Comparison of ENCODE assay signal across 14 cellular contexts in the genomic region with DNA sequence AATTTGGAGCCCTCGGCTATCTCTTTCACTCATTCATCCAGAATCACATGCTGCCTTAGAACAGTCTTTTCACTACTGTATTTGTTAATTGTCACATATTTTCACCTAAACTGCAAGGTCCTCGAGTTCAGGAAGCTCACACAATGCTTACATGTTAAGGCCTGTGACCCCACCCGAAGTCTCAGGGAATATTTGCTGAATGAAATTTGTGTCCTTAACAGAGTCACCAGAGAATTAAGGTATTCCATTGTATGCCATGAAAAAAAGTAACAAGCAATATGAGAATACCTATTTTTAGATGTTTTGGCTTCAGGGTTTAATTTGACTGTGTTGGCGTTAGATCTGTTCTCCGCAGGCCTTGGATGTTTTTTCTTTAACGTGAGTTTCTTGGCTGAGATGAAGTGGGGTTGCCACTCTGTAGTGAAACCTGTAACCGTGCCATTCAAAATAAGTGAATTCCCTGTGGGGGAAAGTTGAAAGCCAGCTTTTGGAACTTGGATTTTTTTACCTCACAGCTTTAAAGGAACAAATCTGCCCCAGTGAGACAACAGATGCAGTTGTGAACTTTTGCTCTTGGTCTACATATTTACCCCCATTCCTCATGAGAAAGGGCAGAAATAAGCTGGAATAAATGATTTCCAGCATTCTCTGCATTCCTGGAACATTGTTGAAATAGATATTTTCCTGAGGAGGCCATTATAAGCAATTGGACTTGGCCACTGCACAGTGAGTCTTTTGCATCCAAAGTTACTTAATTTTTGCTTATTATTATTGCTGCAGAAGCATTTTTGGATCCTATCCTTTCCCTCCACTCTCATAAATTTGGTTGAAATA. TPM values are rescaled to one million over a fixed set of nuclear protein-coding genes. Genes with fewer than 3 reads are reported as not detected.
A peak's percentile ranks its signal among the peaks of the same experiment; 100 is the strongest.
DNase-seq lines count a peak whose midpoint lies in the region; ATAC-seq, FAIRE-seq and TF ChIP-seq lines count a peak whose summit lies in the region.
"Had no signal": no experiment of that assay in that cellular context is flagged by ENCODE, and none has a peak within 500 bp of the region (broad histone marks: within the 10 kb centered on the region; RNA-seq: fewer than 3 reads in every experiment).

No MANE protein-coding gene starts in this region.

- TF ChIP-seq RAD21 in A549 (conservative IDR thresholded peaks at IDR 0.05 in 1 of 2, IDR thresholded peaks at IDR 0.05 in 1 of 2), result no peak

- TF ChIP-seq POLR2A in A549 (IDR thresholded peaks at IDR 0.05; ENCODE audit: low read length) (no peak), endothelial cell of umbilical vein (IDR thresholded peaks at IDR 0.05; ENCODE audit: low read depth, low read length) (no peak)

- H3K9ac ChIP-seq in endothelial cell of umbilical vein (replicated peaks; ENCODE audit: extremely low read depth, insufficient read depth, low read length), result no peak overlapping the region

- dilution Hi-C loops in endothelial cell of umbilical vein (cut with MboI; ENCODE audit: extremely low pct_ligation_motif_present, low sequenced_read_pairs), result no loop called here

- H3K4me1 ChIP-seq in A549 (peaks cover 17% of the 10 kb centered on the region; the same call in 1 of the 3 replicates), endothelial cell of umbilical vein (ENCODE audit: control insufficient read depth, extremely low read depth, insufficient read depth, low read length) (peaks cover 3% of the 10 kb centered on the region)

- POLR2A ChIA-PET in A549 (lab: Yijun Ruan, JAX), result no interaction called here
- POLR2A ChIA-PET in endothelial cell of umbilical vein (lab: Charles Lee), result no interaction called here

- CTCF ChIA-PET in A549 (lab: Yijun Ruan, JAX), result interaction anchor here (0.6 to 10.9 kb wide), 4 partner anchors 13 to 454 kb away, joined by 4 to 284 read pairs (median 4); no protein-coding TSS in a partner anchor
- CTCF ChIA-PET in endothelial cell of umbilical vein (lab: Charles Lee), result interaction anchor here (1.1 to 11.8 kb wide), 2 partner anchors 455 to 493 kb away, joined by 4 to 707 read pairs; no protein-coding TSS in a partner anchor

- H2AFZ ChIP-seq in endothelial cell of umbilical vein (ENCODE audit: low read depth, low read length), result peak overlapping the region; percentile 38

- H3K27ac ChIP-seq in A549 (peak overlapping the region in 1 of 2 experiments; percentile 48; a peak in 3 of 6 replicates), endothelial cell of umbilical vein (ENCODE audit: insufficient read depth, low read depth, low read length) (no peak overlapping the region)

- H3K9me3 ChIP-seq in A549 (no peaks in the 10 kb centered on the region), endothelial cell of umbilical vein (replicated peaks; ENCODE audit: control insufficient read depth, insufficient read depth, low read length) (no peaks in the 10 kb centered on the region)

- TF ChIP-seq EP300 in A549 (IDR thresholded peaks at IDR 0.05), result no peak

- H3K36me3 Mint-ChIP-seq in nephron (ENCODE audit: low read depth), result no peaks in the 10 kb centered on the region
- H3K36me3 Mint-ChIP-seq: activated CD8-positive, alpha-beta memory T cell treated with anti-CD3 and anti-CD28 coated beads, Interleukin-2, amount 10 ng/mL, durations not matched to agents 7 days and 5 days; activated naive CD8-positive, alpha-beta T cell had no signal

- peaks cover 11% of the 10 kb centered on the region for H3K27me3 Mint-ChIP-seq in nephron (ENCODE audit: low read depth)

- no peak overlapping the region for H3K4me3 ChIP-seq in A549
- no peak overlapping the region for H3K4me3 ChIP-seq in endothelial cell of umbilical vein (replicated peaks in 1 of 3; ENCODE audit: insufficient read depth in 1 of 3, low read depth in 1 of 3, low read length in 3 of 3)

- no peak for TF ChIP-seq CTCF in A549 (IDR thresholded peaks at IDR 0.05)
- no peak for TF ChIP-seq CTCF in endothelial cell of umbilical vein (IDR thresholded peaks at IDR 0.05; ENCODE audit: extremely low read depth in 1 of 2, insufficient read depth in 1 of 2, low read depth in 1 of 2, low read length in 2 of 2)
- TF ChIP-seq CTCF in nephron (IDR thresholded peaks at IDR 0.05; ENCODE audit: unreplicated experiment in 3 of 3), result no peak

- intact Hi-C loops in endothelial cell of umbilical vein (cut with micrococcal nuclease), result no loop called here

- H3K27me3 ChIP-seq in endothelial cell of umbilical vein (ENCODE audit: control insufficient read depth in 2 of 2, insufficient read depth in 2 of 2, low read length in 2 of 2), result peaks cover 3 to 4% of the 10 kb centered on the region in 2 experiments

- H3K79me2 ChIP-seq in endothelial cell of umbilical vein (ENCODE audit: control insufficient read depth, insufficient read depth, low read length), result no peaks in the 10 kb centered on the region

- H3K4me1 Mint-ChIP-seq in nephron, result peaks cover 26% of the 10 kb centered on the region
- H3K4me1 Mint-ChIP-seq: B cell had no signal

- no peak for ATAC-seq in A549
- no peak for ATAC-seq in stimulated activated naive CD8-positive, alpha-beta T cell treated with anti-CD3 and anti-CD28 coated beads, Interleukin-15, Interleukin-2, amounts not matched to agents 100 U/mL and 50 U/mL, for 24 hours
- no peak for ATAC-seq in GM18511 (IDR thresholded peaks at IDR 0.05; ENCODE audit: unreplicated experiment)
- ATAC-seq: activated CD8-positive, alpha-beta memory T cell treated with anti-CD3 and anti-CD28 coated beads, Interleukin-2, amount 10 ng/mL, durations not matched to agents 7 days and 5 days had no signal

- H3K9me1 ChIP-seq in endothelial cell of umbilical vein (replicated peaks; ENCODE audit: control insufficient read depth, extremely low read depth, insufficient read depth, low read length), result no peaks in the 10 kb centered on the region

- H3K4me2 ChIP-seq in A549, result 0 out of 3 replicates have a peak overlapping the region, but pooled peaks have one; percentile 5
- H3K4me2 ChIP-seq in endothelial cell of umbilical vein (ENCODE audit: insufficient read depth, low read length), result no peak overlapping the region

- no peak overlapping the region for H3K4me3 Mint-ChIP-seq in nephron
- H3K4me3 Mint-ChIP-seq: activated CD8-positive, alpha-beta memory T cell treated with anti-CD3 and anti-CD28 coated beads, Interleukin-2, amount 10 ng/mL, durations not matched to agents 7 days and 5 days; activated naive CD8-positive, alpha-beta T cell; B cell had no signal

- no peaks in the 10 kb centered on the region for H4K20me1 ChIP-seq in endothelial cell of umbilical vein (replicated peaks; ENCODE audit: control insufficient read depth, extremely low read depth, insufficient read depth, low read length)

- FAIRE-seq in A549 (lab: Jason Lieb, UNC), result no peak
- peak; percentile 37 for FAIRE-seq in endothelial cell of umbilical vein (lab: Jason Lieb, UNC)
- FAIRE-seq: urothelium cell line had no signal

- no TSS peak for BruUV-seq in endothelial cell of umbilical vein (replicated peaks; lab: Mats Ljungman, UMichigan)

- WGBS in A549 (ENCODE audit: missing lambda C conversion rate), result 68% methylated on average over 7 of the region's 7 CpGs

- H3K27ac Mint-ChIP-seq in nephron, result peak overlapping the region; percentile 4 to 65 (median 61)
- H3K27ac Mint-ChIP-seq: activated CD8-positive, alpha-beta memory T cell treated with anti-CD3 and anti-CD28 coated beads, Interleukin-2, amount 10 ng/mL, durations not matched to agents 7 days and 5 days; activated naive CD8-positive, alpha-beta T cell; B cell had no signal

- H3K36me3 ChIP-seq in endothelial cell of umbilical vein (ENCODE audit: control insufficient read depth in 2 of 2, extremely low read depth in 1 of 2, insufficient read depth in 2 of 2, low read length in 2 of 2), result no peaks in the 10 kb centered on the region

- DNase-seq in A549 (ENCODE audit: low read depth in 1 of 2, low spot score in 1 of 2) (no peak), LHCN-M2 (ENCODE audit: low read depth) (peak; percentile 75), endothelial cell of umbilical vein (ENCODE audit: low read depth, low spot score) (peak; percentile 48), midbrain (lab: John Stamatoyannopoulos, UW) (no peak)
- DNase-seq in stimulated activated naive CD8-positive, alpha-beta T cell treated with anti-CD3 and anti-CD28 coated beads, Interleukin-15, Interleukin-2, amounts not matched to agents 100 U/mL and 50 U/mL, for 24 hours, result no peak
- DNase-seq in activated CD4-positive, alpha-beta T cell treated with anti-CD3 and anti-CD28 coated beads, Interleukin-2, amount 50 U/mL, for 1 hour, result no peak
- DNase-seq: activated CD8-positive, alpha-beta memory T cell treated with anti-CD3 and anti-CD28 coated beads, Interleukin-2, amount 10 ng/mL, durations not matched to agents 7 days and 5 days; effector memory CD4-positive, alpha-beta T cell; NCI-H524 had no signal

- H3K9me3 Mint-ChIP-seq in nephron, result no peaks in the 10 kb centered on the region

RNA-seq across cellular contexts. Expression of a gene that starts 35.9 kb away (rescaled TPM):
- polyA plus RNA-seq in A549 (2011; rRNA removed) (not detected in 2 replicates), A549 (2017; fragmentation: RNase III; extraction: RNeasy Plus Mini Kit Qiagen cat#74134 plus additional on column Dnase treatment) (0.07 TPM in 1 of 3 replicates, not detected in the others), endothelial cell of umbilical vein (1.9 and 2.5 TPM in 2 replicates)
- 0.04 TPM in 1 of 2 replicates, not detected in the other for polyA plus RNA-seq in A549 (2012; cell fraction: cytosol; rRNA removed)
- polyA plus RNA-seq in A549 (2012; cell fraction: nucleus; rRNA removed), result not detected in 2 replicates
- polyA minus RNA-seq in A549 (2011; rRNA and poly(A)+ RNA removed), result not detected in 2 replicates
- total RNA-seq in LHCN-M2 (2014; rRNA removed) (not detected in 2 replicates), endothelial cell of umbilical vein (2.2 and 3.8 TPM in 2 replicates)
- polyA plus RNA-seq in LHCN-M2 (2012), result 0.18 TPM
- 3.1 and 4.3 TPM in 2 replicates for polyA plus RNA-seq in endothelial cell of umbilical vein (2011; cell fraction: cytosol; rRNA removed)
- 1.1 and 1.3 TPM in 2 replicates for polyA plus RNA-seq in endothelial cell of umbilical vein (2011; cell fraction: nucleus; rRNA removed)
- polyA plus RNA-seq in endothelial cell of umbilical vein (2012), result 1.4 and 2.4 TPM in 2 replicates
- polyA minus RNA-seq in endothelial cell of umbilical vein, result 0.36 and 0.42 TPM in 2 replicates
- polyA minus RNA-seq in endothelial cell of umbilical vein (2011; cell fraction: cytosol; rRNA and poly(A)+ RNA removed), result not detected
- not detected in 2 replicates for polyA minus RNA-seq in endothelial cell of umbilical vein (2011; cell fraction: nucleus; rRNA and poly(A)+ RNA removed)

RNA-seq across cellular contexts. Expression of a gene that starts 51.3 kb away (rescaled TPM):
- 229 and 266 TPM in 2 replicates for polyA plus RNA-seq in A549 (2011; rRNA removed)
- 289 and 302 TPM in 2 replicates for polyA plus RNA-seq in A549 (2012; cell fraction: cytosol; rRNA removed)
- polyA plus RNA-seq in A549 (2012; cell fraction: nucleus; rRNA removed), result 133 and 164 TPM in 2 replicates
- 201 to 238 TPM (median 226 TPM) in 3 replicates for polyA plus RNA-seq in A549 (2017; fragmentation: RNase III; extraction: RNeasy Plus Mini Kit Qiagen cat#74134 plus additional on column Dnase treatment)
- polyA minus RNA-seq in A549 (2011; rRNA and poly(A)+ RNA removed), result 295 and 303 TPM in 2 replicates
- total RNA-seq in LHCN-M2 (2014; rRNA removed), result 80.1 and 114 TPM in 2 replicates
- polyA plus RNA-seq in LHCN-M2 (2012), result 132 TPM
- 35.6 and 41.6 TPM in 2 replicates for total RNA-seq in endothelial cell of umbilical vein
- polyA plus RNA-seq in endothelial cell of umbilical vein, result 18.1 and 20.2 TPM in 2 replicates
- 18.4 and 19.7 TPM in 2 replicates for polyA plus RNA-seq in endothelial cell of umbilical vein (2011; cell fraction: cytosol; rRNA removed)
- polyA plus RNA-seq in endothelial cell of umbilical vein (2011; cell fraction: nucleus; rRNA removed), result 45.7 and 47.1 TPM in 2 replicates
- polyA plus RNA-seq in endothelial cell of umbilical vein (2012), result 18.6 and 25.0 TPM in 2 replicates
- polyA minus RNA-seq in endothelial cell of umbilical vein, result 55.5 and 56.5 TPM in 2 replicates
- polyA minus RNA-seq in endothelial cell of umbilical vein (2011; cell fraction: cytosol; rRNA and poly(A)+ RNA removed), result 15.1 TPM
- 113 and 129 TPM in 2 replicates for polyA minus RNA-seq in endothelial cell of umbilical vein (2011; cell fraction: nucleus; rRNA and poly(A)+ RNA removed)

Comparison
In these comparisons a context has a peak if more than half of its experiments do, and no peak if none do; other contexts are left out.
1. DNase-seq: peak in LHCN-M2 (single experiment) and endothelial cell of umbilical vein (single experiment); none in A549 (0 of 2), stimulated activated naive CD8-positive, alpha-beta T cell treated with anti-CD3 and anti-CD28 coated beads, Interleukin-15, Interleukin-2, amounts not matched to agents 100 U/mL and 50 U/mL, for 24 hours (single experiment), activated CD4-positive, alpha-beta T cell treated with anti-CD3 and anti-CD28 coated beads, Interleukin-2, amount 50 U/mL, for 1 hour (single experiment) and midbrain (single experiment).